13 cellular contexts compared by ENCODE assay signal in the genomic region with DNA sequence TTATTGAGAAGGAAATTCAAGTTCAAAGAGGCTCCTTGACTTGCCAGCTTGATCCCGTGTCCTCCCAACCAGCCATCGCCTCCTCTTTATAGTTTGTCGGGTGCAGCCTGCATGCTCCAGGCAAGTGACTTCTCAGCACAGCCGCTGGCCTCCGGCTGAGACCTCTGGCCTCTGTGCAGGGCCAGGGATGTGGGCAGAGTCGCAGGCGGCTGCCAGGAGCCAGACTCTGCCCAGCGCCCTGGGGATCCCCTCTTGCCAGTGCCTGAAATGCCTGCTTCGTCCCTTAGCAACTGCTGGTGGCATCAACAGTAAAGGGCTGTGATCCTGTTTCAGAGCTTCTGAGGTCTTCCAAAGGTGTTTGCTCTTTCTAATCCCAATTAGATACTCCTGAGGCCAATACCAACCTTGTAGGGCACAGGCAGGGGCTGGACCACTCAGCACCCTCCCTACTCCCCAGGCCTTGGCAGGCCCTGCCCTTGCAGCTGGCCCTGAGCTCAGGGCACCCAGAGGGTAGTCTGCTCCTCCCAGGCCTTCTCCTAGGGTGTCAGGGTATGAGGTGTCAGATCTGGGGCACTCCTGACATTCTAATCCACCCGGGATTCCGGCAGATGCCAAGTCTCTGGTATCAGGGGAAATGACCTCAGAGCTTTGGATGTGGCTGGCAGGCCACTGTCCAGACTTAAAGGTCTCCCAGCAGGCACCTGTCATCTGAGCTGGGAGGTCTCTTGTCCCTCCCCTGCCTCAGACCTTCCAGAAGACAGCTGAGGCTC.
"Had no signal": no experiment of that assay in that cellular context is flagged by ENCODE, and none has a peak within 500 bp of the region (broad histone marks: within the 10 kb centered on the region; RNA-seq: fewer than 3 reads in every experiment).

No MANE protein-coding gene starts in this region.

- H3K4me3 Mint-ChIP-seq: activated CD4-positive, alpha-beta T cell treated with anti-CD3 and anti-CD28 coated beads, Interleukin-2, amount 10 ng/mL, durations not matched to agents 7 days and 5 days; brain; endodermal cell; nephron progenitor cell had no signal

- H3K4me1 Mint-ChIP-seq: brain, endodermal cell, nephron progenitor cell had no signal

- H3K4me3 ChIP-seq: skin epidermis, transverse colon had no signal

- H3K36me3 ChIP-seq: transverse colon had no signal

- H3K27ac ChIP-seq: skin epidermis, transverse colon had no signal

- H3K36me3 Mint-ChIP-seq: brain had no signal

- H3K27ac Mint-ChIP-seq: activated CD4-positive, alpha-beta T cell treated with anti-CD3 and anti-CD28 coated beads, Interleukin-2, amount 10 ng/mL, durations not matched to agents 7 days and 5 days; brain; endodermal cell; nephron progenitor cell had no signal

- ATAC-seq: left colon had no signal

- DNase-seq: activated CD4-positive, alpha-beta T cell treated with anti-CD3 and anti-CD28 coated beads, Interleukin-2, amount 10 ng/mL, durations not matched to agents 7 days and 5 days; activated CD4-positive, CD25-positive, alpha-beta regulatory T cell; activated naive CD4-positive, alpha-beta T cell treated with anti-CD3 and anti-CD28 coated beads, Interleukin-2, amount 50 U/mL, for 16 hours; activated T-cell treated with anti-CD3 and anti-CD28 coated beads, Interleukin-2, amount 50 U/mL, for 1 hour; endodermal cell; erythroblast; glutamatergic neuron; left colon; nephron progenitor cell; T-helper 2 cell; transverse colon had no signal

- H3K9me3 ChIP-seq: transverse colon had no signal

- H3K9me3 Mint-ChIP-seq: activated CD4-positive, alpha-beta T cell treated with anti-CD3 and anti-CD28 coated beads, Interleukin-2, amount 10 ng/mL, durations not matched to agents 7 days and 5 days; brain; endodermal cell; nephron progenitor cell had no signal

- H3K27me3 ChIP-seq: transverse colon had no signal
